In genomic region chr1:97680894-97681293, GRCh38 we compare ENCODE assay signal across 18 cellular contexts.
DNase-seq lines count a peak whose midpoint lies in the region; ATAC-seq and TF ChIP-seq lines count a peak whose summit lies in the region.
"Had no signal": no experiment of that assay in that cellular context is flagged by ENCODE, and none has a peak within 500 bp of the region (broad histone marks: within the 10 kb centered on the region; RNA-seq: fewer than 3 reads in every experiment).

No MANE protein-coding gene starts in this region.

- H3K27ac Mint-ChIP-seq in activated T-cell treated with anti-CD3 and anti-CD28 coated beads, Interleukin-2, amount 50 U/mL, for 72 hours = no peak overlapping the region
- H3K27ac Mint-ChIP-seq in activated T-cell treated with anti-CD3 and anti-CD28 coated beads, Interleukin-2, amount 50 U/mL, for 24 hours = no peak overlapping the region

- H3K4me3 Mint-ChIP-seq in activated T-cell treated with anti-CD3 and anti-CD28 coated beads, Interleukin-2, amount 50 U/mL, for 72 hours = no peak overlapping the region
- H3K4me3 Mint-ChIP-seq in activated T-cell treated with anti-CD3 and anti-CD28 coated beads, Interleukin-2, amount 50 U/mL, for 24 hours = no peak overlapping the region
- H3K4me3 Mint-ChIP-seq: CD4-positive, alpha-beta memory T cell had no signal

- no peak for DNase-seq in activated T-cell treated with anti-CD3 and anti-CD28 coated beads, Interleukin-2, amount 50 U/mL, for 72 hours
- no peak for DNase-seq in activated T-cell treated with anti-CD3 and anti-CD28 coated beads, Interleukin-2, amount 50 U/mL, for 24 hours
- DNase-seq in NCI-H345 treated with DMSO at 0.1 percent for 48 hours (lab: John Stamatoyannopoulos, UW; ENCODE audit: unreplicated experiment) (peak; percentile 19), erythroblast (lab: John Stamatoyannopoulos, UW) (peak; percentile 2 to 21), inferior parietal cortex (ENCODE audit: extremely low spot score) (no peak), T-helper 9 cell (no peak), KBM-7 (no peak)
- DNase-seq in activated effector memory CD4-positive, alpha-beta T cell treated with Interleukin-2 at 50 U/mL for 16 hours = no peak
- DNase-seq: activated CD4-positive, alpha-beta T cell treated with anti-CD3 and anti-CD28 coated beads, Interleukin-2, amount 50 U/mL, for 4 hours; amniotic stem cell; CD4-positive, alpha-beta memory T cell; Karpas-422; left ventricle myocardium superior; NCI-H146; RPMI8226; stimulated activated CD4-positive, alpha-beta T cell treated with anti-CD3 and anti-CD28 coated beads, Interleukin-2, amount 100 ng/mL, for 24 hours; SW 1271 had no signal

- H3K9me3 Mint-ChIP-seq in activated T-cell treated with anti-CD3 and anti-CD28 coated beads, Interleukin-2, amount 50 U/mL, for 72 hours = peaks cover 0 to 1% of the 10 kb centered on the region in 2 donors
- peaks cover 4% of the 10 kb centered on the region for H3K9me3 Mint-ChIP-seq in activated T-cell treated with anti-CD3 and anti-CD28 coated beads, Interleukin-2, amount 50 U/mL, for 24 hours
- H3K9me3 Mint-ChIP-seq: CD4-positive, alpha-beta memory T cell had no signal

- H3K27me3 Mint-ChIP-seq in activated T-cell treated with anti-CD3 and anti-CD28 coated beads, Interleukin-2, amount 50 U/mL, for 72 hours (ENCODE audit: low read depth) = no peaks in the 10 kb centered on the region
- no peaks in the 10 kb centered on the region for H3K27me3 Mint-ChIP-seq in activated T-cell treated with anti-CD3 and anti-CD28 coated beads, Interleukin-2, amount 50 U/mL, for 24 hours
- H3K27me3 Mint-ChIP-seq: CD4-positive, alpha-beta memory T cell had no signal

- H3K4me1 Mint-ChIP-seq in activated T-cell treated with anti-CD3 and anti-CD28 coated beads, Interleukin-2, amount 50 U/mL, for 72 hours (ENCODE audit: low read depth) = no peaks in the 10 kb centered on the region
- peaks cover 2% of the 10 kb centered on the region for H3K4me1 Mint-ChIP-seq in activated T-cell treated with anti-CD3 and anti-CD28 coated beads, Interleukin-2, amount 50 U/mL, for 24 hours (ENCODE audit: low read depth)
- H3K4me1 Mint-ChIP-seq: CD4-positive, alpha-beta memory T cell had no signal

- TF ChIP-seq POLR2A in erythroblast (IDR thresholded peaks at IDR 0.05; ENCODE audit: low read length) = no peak

- in situ Hi-C loops in KBM-7 (cut with MboI; ENCODE audit: low pct_unique_long_range_greater_than_20kb, low sequenced_read_pairs) = no loop called here

- peak; percentile 68 to 83 for ATAC-seq in activated T-cell treated with anti-CD3 and anti-CD28 coated beads, Interleukin-2, amount 50 U/mL, for 72 hours (replicated peaks in 1 of 2)
- ATAC-seq: left ventricle myocardium superior, sciatic nerve had no signal

- H3K36me3 Mint-ChIP-seq in activated T-cell treated with anti-CD3 and anti-CD28 coated beads, Interleukin-2, amount 50 U/mL, for 72 hours (ENCODE audit: insufficient read depth in 2 of 2) = peaks cover 2 to 4% of the 10 kb centered on the region in 2 donors
- H3K36me3 Mint-ChIP-seq in activated T-cell treated with anti-CD3 and anti-CD28 coated beads, Interleukin-2, amount 50 U/mL, for 24 hours (ENCODE audit: low read depth) = peaks cover 62% of the 10 kb centered on the region

Comparison
In these comparisons a context has a peak if more than half of its experiments do, and no peak if none do; other contexts are left out.
1. DNase-seq: peak in NCI-H345 treated with DMSO at 0.1 percent for 48 hours (single experiment) and erythroblast (2 of 2); none in activated T-cell treated with anti-CD3 and anti-CD28 coated beads, Interleukin-2, amount 50 U/mL, for 72 hours (0 of 2), activated T-cell treated with anti-CD3 and anti-CD28 coated beads, Interleukin-2, amount 50 U/mL, for 24 hours (single experiment), activated effector memory CD4-positive, alpha-beta T cell treated with Interleukin-2 at 50 U/mL for 16 hours (single experiment), inferior parietal cortex (single experiment), T-helper 9 cell (single experiment) and KBM-7 (single experiment).